In the genomic region with DNA sequence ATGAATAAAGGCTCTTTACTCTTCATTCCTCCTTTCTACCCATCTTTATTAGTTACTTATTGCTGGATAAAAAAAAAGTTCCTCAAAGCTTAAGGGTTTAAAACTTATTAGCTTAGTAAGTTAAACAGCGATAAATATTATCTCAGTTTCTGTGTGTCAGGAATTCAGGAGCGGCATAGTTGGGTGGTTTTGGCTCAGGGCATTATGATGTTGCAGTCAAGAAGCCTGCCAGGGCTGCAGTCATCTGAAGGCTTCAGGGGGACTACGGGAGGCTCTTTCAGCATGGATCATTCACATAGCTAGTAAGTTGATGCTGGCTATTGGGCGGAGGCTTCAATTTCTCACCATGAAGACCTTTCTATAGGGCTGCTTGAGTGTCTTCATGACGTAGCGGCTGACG, we compare ENCODE assay signal across 22 cellular contexts. TPM values are rescaled to one million over a fixed set of nuclear protein-coding genes. Genes with fewer than 3 reads are reported as not detected.
DNase-seq lines count a peak whose midpoint lies in the region; ATAC-seq and TF ChIP-seq lines count a peak whose summit lies in the region.
"Had no signal": no experiment of that assay in that cellular context is flagged by ENCODE, and none has a peak within 500 bp of the region (broad histone marks: within the 10 kb centered on the region; RNA-seq: fewer than 3 reads in every experiment).

No MANE protein-coding gene starts in this region.

- CTCF ChIA-PET in naive thymus-derived CD4-positive, alpha-beta T cell (lab: Charles Lee): interaction anchor here (0.6 kb wide), 1 partner anchor 1059 kb away, joined by 3 read pairs; no protein-coding TSS in a partner anchor

- intact Hi-C loops in naive thymus-derived CD4-positive, alpha-beta T cell (cut with micrococcal nuclease): no loop called here

- peaks cover 4 to 28% (median 13%) of the 10 kb centered on the region in 4 donors for H3K4me1 Mint-ChIP-seq in CD4-positive, CD25-positive, alpha-beta regulatory T cell
- peaks cover 23% of the 10 kb centered on the region for H3K4me1 Mint-ChIP-seq in progenitor cell of endocrine pancreas (ENCODE audit: low read depth)
- peaks cover 9 to 28% (median 21%) of the 10 kb centered on the region in 7 donors for H3K4me1 Mint-ChIP-seq in naive thymus-derived CD4-positive, alpha-beta T cell

- H3K4me3 ChIP-seq in CD4-positive, CD25-positive, alpha-beta regulatory T cell (ENCODE audit: low read depth, low read length): no peak overlapping the region
- H3K4me3 ChIP-seq in epithelial cell of proximal tubule (ENCODE audit: low read depth, low read length): peak overlapping the region; percentile 86
- H3K4me3 ChIP-seq in naive thymus-derived CD4-positive, alpha-beta T cell (ENCODE audit: low read length): no peak overlapping the region
- H3K4me3 ChIP-seq: lower lobe of right lung had no signal

- H3K27me3 ChIP-seq in CD4-positive, CD25-positive, alpha-beta regulatory T cell (ENCODE audit: control insufficient read depth, insufficient read depth, low read length): peaks cover 13% of the 10 kb centered on the region
- no peaks in the 10 kb centered on the region for H3K27me3 ChIP-seq in naive thymus-derived CD4-positive, alpha-beta T cell (ENCODE audit: control insufficient read depth in 2 of 2, insufficient read depth in 2 of 2, low read length in 2 of 2)

- H3K36me3 Mint-ChIP-seq in CD4-positive, CD25-positive, alpha-beta regulatory T cell: no peaks in the 10 kb centered on the region
- H3K36me3 Mint-ChIP-seq in progenitor cell of endocrine pancreas (ENCODE audit: insufficient read depth): peaks cover 1% of the 10 kb centered on the region
- peaks cover 0 to 10% (median 0%) of the 10 kb centered on the region in 5 donors for H3K36me3 Mint-ChIP-seq in naive thymus-derived CD4-positive, alpha-beta T cell

- no peak overlapping the region for H3K27ac ChIP-seq in CD4-positive, CD25-positive, alpha-beta regulatory T cell (ENCODE audit: insufficient read depth, low read length, poor library complexity, severe bottlenecking)
- H3K27ac ChIP-seq in naive thymus-derived CD4-positive, alpha-beta T cell (ENCODE audit: low read depth, low read length): no peak overlapping the region
- H3K27ac ChIP-seq: KMS-11 had no signal

- H3K9me3 Mint-ChIP-seq in CD4-positive, CD25-positive, alpha-beta regulatory T cell: no peaks in the 10 kb centered on the region
- no peaks in the 10 kb centered on the region for H3K9me3 Mint-ChIP-seq in progenitor cell of endocrine pancreas (ENCODE audit: low read depth)
- H3K9me3 Mint-ChIP-seq in naive thymus-derived CD4-positive, alpha-beta T cell: no peaks in the 10 kb centered on the region
- H3K9me3 Mint-ChIP-seq: central memory CD8-positive, alpha-beta T cell; stimulated activated naive CD8-positive, alpha-beta T cell treated with anti-CD3 and anti-CD28 coated beads, Interleukin-15, amount 100 ng/mL, for 72 hours had no signal

- H3K36me3 ChIP-seq in CD4-positive, CD25-positive, alpha-beta regulatory T cell (ENCODE audit: control insufficient read depth, insufficient read depth, low read length): no peaks in the 10 kb centered on the region
- peaks cover 0 to 8% (median 0%) of the 10 kb centered on the region in 3 experiments for H3K36me3 ChIP-seq in naive thymus-derived CD4-positive, alpha-beta T cell (ENCODE audit: control insufficient read depth in 2 of 3, insufficient read depth in 3 of 3, low read length in 3 of 3)

- POLR2A ChIA-PET in naive thymus-derived CD4-positive, alpha-beta T cell (lab: Charles Lee): no interaction called here

- peak overlapping the region in 3 of 4 donors; percentile 29 to 97 (median 95) for H3K4me3 Mint-ChIP-seq in CD4-positive, CD25-positive, alpha-beta regulatory T cell
- H3K4me3 Mint-ChIP-seq in progenitor cell of endocrine pancreas (ENCODE audit: low read depth): no peak overlapping the region
- H3K4me3 Mint-ChIP-seq in naive thymus-derived CD4-positive, alpha-beta T cell: peak overlapping the region in 4 of 10 donors; percentile 5 to 95 (median 29)

- no peak for ATAC-seq in CD4-positive, CD25-positive, alpha-beta regulatory T cell (ENCODE audit: low read depth in 2 of 2)
- ATAC-seq in HG02610 (IDR thresholded peaks at IDR 0.05; ENCODE audit: unreplicated experiment): no peak
- ATAC-seq in naive thymus-derived CD4-positive, alpha-beta T cell: no peak
- ATAC-seq: lower lobe of right lung; SK-N-SH treated with all-trans-retinoic acid at 6 μM for 48 hours; stimulated activated naive CD8-positive, alpha-beta T cell treated with anti-CD3 and anti-CD28 coated beads, Interleukin-15, amount 100 ng/mL, for 72 hours had no signal

- peaks cover 38% of the 10 kb centered on the region for H3K27me3 Mint-ChIP-seq in CD4-positive, CD25-positive, alpha-beta regulatory T cell
- peaks cover 11% of the 10 kb centered on the region for H3K27me3 Mint-ChIP-seq in progenitor cell of endocrine pancreas
- H3K27me3 Mint-ChIP-seq in naive thymus-derived CD4-positive, alpha-beta T cell: peaks cover 0 to 46% (median 11%) of the 10 kb centered on the region in 5 donors
- H3K27me3 Mint-ChIP-seq: central memory CD8-positive, alpha-beta T cell had no signal

- no peak for DNase-seq in CD4-positive, CD25-positive, alpha-beta regulatory T cell
- DNase-seq in NCI-H226 (peak; percentile 16), epithelial cell of proximal tubule (ENCODE audit: low read depth) (peak; percentile 69), progenitor cell of endocrine pancreas (ENCODE audit: low spot score, unreplicated experiment) (no peak), NCI-H1105 treated with DMSO at 0.1 percent for 48 hours (lab: John Stamatoyannopoulos, UW) (no peak)
- no peak for DNase-seq in NK-92 treated with Interleukin-12 subunit alpha and Interleukin-12 subunit beta, amount 100 ng/mL, for 24 hours (lab: John Stamatoyannopoulos, UW)
- DNase-seq in naive thymus-derived CD4-positive, alpha-beta T cell: no peak
- DNase-seq: activated CD4-positive, alpha-beta T cell treated with anti-CD3 and anti-CD28 coated beads, Interleukin-2, amount 50 U/mL, for 48 hours; activated CD8-positive, alpha-beta memory T cell treated with anti-CD3 and anti-CD28 coated beads, Interleukin-2, amount 50 U/mL, for 48 hours; anterior cingulate cortex; DMS153; H7; lower lobe of right lung; NCI-H1694; NCI-H2171; NCI-H524 treated with DMSO at 0.1 percent for 48 hours; stimulated activated CD4-positive, alpha-beta T cell treated with anti-CD3 and anti-CD28 coated beads, Interleukin-4, amount 100 ng/mL, for 24 hours; stimulated activated naive CD8-positive, alpha-beta T cell treated with anti-CD3 and anti-CD28 coated beads, Interleukin-15, amount 100 ng/mL, for 72 hours had no signal

- H3K4me1 ChIP-seq in CD4-positive, CD25-positive, alpha-beta regulatory T cell (ENCODE audit: control insufficient read depth, insufficient read depth, low read length, poor library complexity, severe bottlenecking): peaks cover 29% of the 10 kb centered on the region
- H3K4me1 ChIP-seq in naive thymus-derived CD4-positive, alpha-beta T cell (ENCODE audit: control insufficient read depth in 2 of 2, insufficient read depth in 2 of 2, low read length in 2 of 2): peaks cover 7% of the 10 kb centered on the region in 2 donors

- TF ChIP-seq CTCF in epithelial cell of proximal tubule (conservative IDR thresholded peaks at IDR 0.05; ENCODE audit: low read depth, low read length) (no peak), progenitor cell of endocrine pancreas (IDR thresholded peaks at IDR 0.05; ENCODE audit: unreplicated experiment) (no peak)

- H3K27ac Mint-ChIP-seq in CD4-positive, CD25-positive, alpha-beta regulatory T cell: no peak overlapping the region
- H3K27ac Mint-ChIP-seq in progenitor cell of endocrine pancreas: peak overlapping the region; percentile 31
- H3K27ac Mint-ChIP-seq in naive thymus-derived CD4-positive, alpha-beta T cell: no peak overlapping the region
- H3K27ac Mint-ChIP-seq: stimulated activated naive CD8-positive, alpha-beta T cell treated with anti-CD3 and anti-CD28 coated beads, Interleukin-15, amount 100 ng/mL, for 72 hours had no signal

- no peaks in the 10 kb centered on the region for H3K9me3 ChIP-seq in CD4-positive, CD25-positive, alpha-beta regulatory T cell (ENCODE audit: control insufficient read depth in 2 of 2, low read length in 2 of 2)
- no peaks in the 10 kb centered on the region for H3K9me3 ChIP-seq in naive thymus-derived CD4-positive, alpha-beta T cell (ENCODE audit: control insufficient read depth in 2 of 3, low read length in 3 of 3)
- H3K9me3 ChIP-seq: lower lobe of right lung had no signal

RNA-seq across cellular contexts. Expression of a gene that starts 1.9 kb away (rescaled TPM):
- 106 TPM for total RNA-seq in CD4-positive, CD25-positive, alpha-beta regulatory T cell
- 10 to 100 TPM; 25.2 to 31.5 (median 29.6) TPM for polyA plus RNA-seq in CD4-positive, CD25-positive, alpha-beta regulatory T cell
- total RNA-seq in epithelial cell of proximal tubule (49.7 and 67.6 TPM in 2 replicates), progenitor cell of endocrine pancreas (99.6 and 115 TPM in 2 replicates)
- 10 to 100 TPM; 79.5 to 96.5 (median 86.0) TPM for total RNA-seq in naive thymus-derived CD4-positive, alpha-beta T cell
- 10 to 100 TPM; 27.9 to 29.0 TPM for polyA plus RNA-seq in naive thymus-derived CD4-positive, alpha-beta T cell

Comparison
In these comparisons a context has a peak if more than half of its experiments do, and no peak if none do; other contexts are left out.
1. DNase-seq: peak in NCI-H226 (single experiment) and epithelial cell of proximal tubule (single experiment); none in CD4-positive, CD25-positive, alpha-beta regulatory T cell (0 of 3), progenitor cell of endocrine pancreas (single experiment), NK-92 treated with Interleukin-12 subunit alpha and Interleukin-12 subunit beta, amount 100 ng/mL, for 24 hours (single experiment), NCI-H1105 treated with DMSO at 0.1 percent for 48 hours (single experiment) and naive thymus-derived CD4-positive, alpha-beta T cell (0 of 9).